1 cellular context compared by ENCODE assay signal in the genomic region with DNA sequence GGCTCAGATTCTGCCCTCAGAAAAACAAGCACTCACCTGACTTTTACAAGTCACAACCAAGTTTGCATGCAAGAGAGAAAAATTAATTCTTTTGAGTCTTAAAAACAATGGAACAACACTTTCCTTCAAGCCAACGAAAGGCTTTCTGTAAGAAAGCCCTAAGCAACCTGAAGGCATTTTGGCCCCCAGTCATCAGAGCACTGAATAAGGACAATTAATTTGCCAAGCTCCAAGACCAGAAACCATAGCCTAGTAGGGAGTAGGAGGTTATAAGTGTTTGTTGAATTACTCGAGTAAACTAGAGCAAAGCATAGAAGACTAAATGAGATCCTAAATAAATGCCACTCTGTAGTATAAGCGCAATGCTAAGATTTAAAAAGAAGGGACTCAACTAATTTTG.
A peak's percentile ranks its signal among the peaks of the same experiment; 100 is the strongest.
TF ChIP-seq lines count a peak whose summit lies in the region.

No MANE protein-coding gene starts in this region.

TF ChIP-seq in HepG2, 621 proteins besides CTCF, POLR2A, EP300 and RAD21:
- TF ChIP-seq, protein P1, sequence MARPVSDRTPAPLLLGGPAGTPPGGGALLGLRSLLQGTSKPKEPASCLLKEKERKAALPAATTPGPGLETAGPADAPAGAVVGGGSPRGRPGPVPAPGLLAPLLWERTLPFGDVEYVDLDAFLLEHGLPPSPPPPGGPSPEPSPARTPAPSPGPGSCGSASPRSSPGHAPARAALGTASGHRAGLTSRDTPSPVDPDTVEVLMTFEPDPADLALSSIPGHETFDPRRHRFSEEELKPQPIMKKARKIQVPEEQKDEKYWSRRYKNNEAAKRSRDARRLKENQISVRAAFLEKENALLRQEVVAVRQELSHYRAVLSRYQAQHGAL (CRISPR knock-in tag; IDR thresholded peaks at IDR 0.05; ENCODE audit: not compliant biosample characterization), result no peak
- no peak for TF ChIP-seq ZNF12 (CRISPR knock-in tag; IDR thresholded peaks at IDR 0.05)
- no peak for TF ChIP-seq SCMH1 (CRISPR knock-in tag; IDR thresholded peaks at IDR 0.05; ENCODE audit: borderline replicate concordance)
- TF ChIP-seq RBM22 (optimal IDR thresholded peaks at IDR 0.05; ENCODE audit: low read length), result peak; percentile 74
- no peak for TF ChIP-seq ZNF780A (CRISPR knock-in tag; IDR thresholded peaks at IDR 0.05)
